10 cellular contexts compared by ENCODE assay signal in the genomic region with DNA sequence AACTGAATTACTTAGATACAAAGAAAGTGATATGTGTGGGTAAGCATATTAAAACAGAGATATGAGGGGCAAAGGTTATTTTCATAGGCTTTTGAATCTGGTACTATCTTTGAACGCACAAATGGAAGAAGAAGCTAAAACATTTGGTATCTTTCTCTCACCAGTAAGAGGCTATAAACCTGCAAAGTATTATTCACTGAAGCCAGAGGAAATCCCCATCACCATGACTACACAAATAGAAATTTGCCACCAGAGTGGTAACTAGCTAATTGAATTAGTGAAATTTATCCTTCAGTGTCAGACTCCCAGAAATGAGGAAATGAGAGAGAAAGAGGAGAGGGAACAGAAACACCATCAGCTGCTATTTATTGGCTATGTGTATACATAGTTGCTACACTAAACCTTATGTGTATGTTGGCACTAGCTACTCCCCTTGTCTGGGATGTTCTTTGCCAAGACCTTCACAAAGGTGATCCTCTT.
DNase-seq lines count a peak whose midpoint lies in the region; ATAC-seq and TF ChIP-seq lines count a peak whose summit lies in the region.
"Had no signal": no experiment of that assay in that cellular context is flagged by ENCODE, and none has a peak within 500 bp of the region (broad histone marks: within the 10 kb centered on the region; RNA-seq: fewer than 3 reads in every experiment).

No MANE protein-coding gene starts in this region.

- no peaks in the 10 kb centered on the region for H3K27me3 ChIP-seq in ovary
- H3K27me3 ChIP-seq in prostate gland (replicated peaks; ENCODE audit: insufficient read depth) = no peaks in the 10 kb centered on the region

- ATAC-seq in GM18870 (IDR thresholded peaks at IDR 0.05; ENCODE audit: unreplicated experiment) = peak; percentile 95
- ATAC-seq in GM21825 (IDR thresholded peaks at IDR 0.05; ENCODE audit: unreplicated experiment) = peak; percentile 90
- peak; percentile 95 for ATAC-seq in HG03460 (IDR thresholded peaks at IDR 0.05; ENCODE audit: unreplicated experiment)
- ATAC-seq in memory B cell (ENCODE audit: low read depth) = peak; percentile 93

- no peaks in the 10 kb centered on the region for H3K9me3 Mint-ChIP-seq in memory B cell
- peaks cover 36% of the 10 kb centered on the region for H3K9me3 Mint-ChIP-seq in activated T-cell treated with anti-CD3 and anti-CD28 coated beads, Interleukin-2, amount 50 U/mL, for 24 hours

- H3K9me3 ChIP-seq in ovary = no peaks in the 10 kb centered on the region
- no peaks in the 10 kb centered on the region for H3K9me3 ChIP-seq in prostate gland

- no peaks in the 10 kb centered on the region for H3K27me3 Mint-ChIP-seq in memory B cell
- no peaks in the 10 kb centered on the region for H3K27me3 Mint-ChIP-seq in activated T-cell treated with anti-CD3 and anti-CD28 coated beads, Interleukin-2, amount 50 U/mL, for 24 hours

- 39 to 73% (median 53%) methylated on average over 1 of the region's 1 CpG for WGBS in ovary, 3 donors
- 25% methylated on average over 1 of the region's 1 CpG for WGBS in prostate gland

- H3K27ac ChIP-seq in ovary = no peak overlapping the region
- H3K27ac ChIP-seq in prostate gland = no peak overlapping the region

- H3K27ac Mint-ChIP-seq in memory B cell = peak overlapping the region; percentile 96
- no peak overlapping the region for H3K27ac Mint-ChIP-seq in activated T-cell treated with anti-CD3 and anti-CD28 coated beads, Interleukin-2, amount 50 U/mL, for 24 hours

- H3K4me1 ChIP-seq in ovary (ENCODE audit: insufficient read depth) (no peaks in the 10 kb centered on the region), prostate gland (replicated peaks) (no peaks in the 10 kb centered on the region)

- TF ChIP-seq CTCF in ovary (IDR thresholded peaks at IDR 0.05) = no peak
- TF ChIP-seq CTCF in prostate gland (IDR thresholded peaks at IDR 0.05) = no peak

- H3K4me3 ChIP-seq in ovary (no peak overlapping the region), prostate gland (no peak overlapping the region)

- no peak for TF ChIP-seq EP300 in ovary (IDR thresholded peaks at IDR 0.05)

- no peaks in the 10 kb centered on the region for H3K36me3 Mint-ChIP-seq in memory B cell
- H3K36me3 Mint-ChIP-seq in activated T-cell treated with anti-CD3 and anti-CD28 coated beads, Interleukin-2, amount 50 U/mL, for 24 hours (ENCODE audit: low read depth) = no peaks in the 10 kb centered on the region

- intact Hi-C loops in ovary (cut with DNase I) = no loop called here
- intact Hi-C loops in prostate gland (cut with DNase I) = no loop called here

- H3K36me3 ChIP-seq in ovary (no peaks in the 10 kb centered on the region), prostate gland (no peaks in the 10 kb centered on the region)

- DNase-seq in memory B cell (ENCODE audit: low spot score in 2 of 2) = peak in 1 of 2 donors; percentile 64
- no peak for DNase-seq in RKO (ENCODE audit: low spot score)
- no peak for DNase-seq in ovary
- DNase-seq in prostate gland (ENCODE audit: low spot score) = no peak
- DNase-seq in activated T-cell treated with anti-CD3 and anti-CD28 coated beads, Interleukin-2, amount 50 U/mL, for 24 hours = no peak
- DNase-seq: activated CD4-positive, alpha-beta T cell treated with anti-CD3 and anti-CD28 coated beads, Interleukin-2, amount 50 U/mL, for 4 hours; NCI-H774 had no signal

- peaks cover 26% of the 10 kb centered on the region for H3K4me1 Mint-ChIP-seq in memory B cell
- H3K4me1 Mint-ChIP-seq in activated T-cell treated with anti-CD3 and anti-CD28 coated beads, Interleukin-2, amount 50 U/mL, for 24 hours (ENCODE audit: low read depth) = no peaks in the 10 kb centered on the region

- H3K4me3 Mint-ChIP-seq in memory B cell = no peak overlapping the region
- H3K4me3 Mint-ChIP-seq in activated T-cell treated with anti-CD3 and anti-CD28 coated beads, Interleukin-2, amount 50 U/mL, for 24 hours = no peak overlapping the region

- TF ChIP-seq POLR2A in ovary (IDR thresholded peaks at IDR 0.05) (no peak), prostate gland (IDR thresholded peaks at IDR 0.05) (no peak)
